8 cellular contexts compared by ENCODE assay signal in genomic region chr20:19784511-19785172, GRCh38. TPM values are rescaled to one million over a fixed set of nuclear protein-coding genes. Genes with fewer than 3 reads are reported as not detected.
DNase-seq lines count a peak whose midpoint lies in the region; ATAC-seq and TF ChIP-seq lines count a peak whose summit lies in the region.

No MANE protein-coding gene starts in this region.

- ATAC-seq in left lobe of liver (peak; percentile 97), GM18861 (IDR thresholded peaks at IDR 0.05; ENCODE audit: unreplicated experiment) (no peak)
- ATAC-seq in stimulated activated memory B cell treated with anti-CD40 and anti-IgM and Interleukin-4, amounts not matched to agents 10 μg/mL and 1 μg/mL and 100 μg/mL, for 72 hours: peak; percentile 72

- H3K27me3 Mint-ChIP-seq in stimulated activated memory B cell treated with anti-CD40 and anti-IgM and Interleukin-4, amounts not matched to agents 10 μg/mL and 1 μg/mL and 100 μg/mL, for 72 hours: no peaks in the 10 kb centered on the region

- peak; percentile 82 for TF ChIP-seq CTCF in choroid plexus epithelial cell (conservative IDR thresholded peaks at IDR 0.05; ENCODE audit: low read depth, low read length)

- H3K4me1 Mint-ChIP-seq in stimulated activated memory B cell treated with anti-CD40 and anti-IgM and Interleukin-4, amounts not matched to agents 10 μg/mL and 1 μg/mL and 100 μg/mL, for 72 hours: peaks cover 28% of the 10 kb centered on the region

- H3K36me3 Mint-ChIP-seq in stimulated activated memory B cell treated with anti-CD40 and anti-IgM and Interleukin-4, amounts not matched to agents 10 μg/mL and 1 μg/mL and 100 μg/mL, for 72 hours: no peaks in the 10 kb centered on the region

- H3K4me3 ChIP-seq in MG63 (no peak overlapping the region), choroid plexus epithelial cell (ENCODE audit: low read depth, low read length) (no peak overlapping the region)

- H3K27me3 ChIP-seq in MG63: no peaks in the 10 kb centered on the region

- peaks cover 17% of the 10 kb centered on the region for H3K9me3 Mint-ChIP-seq in stimulated activated memory B cell treated with anti-CD40 and anti-IgM and Interleukin-4, amounts not matched to agents 10 μg/mL and 1 μg/mL and 100 μg/mL, for 72 hours

- H3K9me3 ChIP-seq in MG63: no peaks in the 10 kb centered on the region

- H3K4me3 Mint-ChIP-seq in stimulated activated memory B cell treated with anti-CD40 and anti-IgM and Interleukin-4, amounts not matched to agents 10 μg/mL and 1 μg/mL and 100 μg/mL, for 72 hours: no peak overlapping the region

- H3K36me3 ChIP-seq in MG63: no peaks in the 10 kb centered on the region

- peak; percentile 41 for DNase-seq in stimulated activated CD4-positive, alpha-beta T cell treated with anti-CD3 and anti-CD28 coated beads, Interleukin-15, amount 100 ng/mL, for 24 hours
- no peak for DNase-seq in stimulated activated CD4-positive, alpha-beta T cell treated with anti-CD3 and anti-CD28 coated beads, Interleukin-4, amount 100 ng/mL, for 1 hour
- DNase-seq in MG63 (peak; percentile 30), RPMI7951 (ENCODE audit: low read depth) (peak; percentile 98), choroid plexus epithelial cell (ENCODE audit: low read depth) (peak; percentile 94), left lobe of liver (ENCODE audit: low spot score) (no peak)

- H3K27ac Mint-ChIP-seq in stimulated activated memory B cell treated with anti-CD40 and anti-IgM and Interleukin-4, amounts not matched to agents 10 μg/mL and 1 μg/mL and 100 μg/mL, for 72 hours: no peak overlapping the region

RNA-seq across cellular contexts. Expression of gene RIN2, which starts 26.6 kb away (rescaled TPM):
- 14.3 and 15.2 TPM in 2 replicates for total RNA-seq in MG63 (2014; rRNA removed; shearing (Covaris generic); ENCODE audit: low replicate concordance)
- total RNA-seq in RPMI7951 (2014; rRNA removed; shearing (Covaris generic)): 61.0 and 62.8 TPM in 2 replicates
- 13.8 TPM for total RNA-seq in left lobe of liver

Comparison
In these comparisons a context has a peak if more than half of its experiments do, and no peak if none do; other contexts are left out.
1. DNase-seq: peak in stimulated activated CD4-positive, alpha-beta T cell treated with anti-CD3 and anti-CD28 coated beads, Interleukin-15, amount 100 ng/mL, for 24 hours (single experiment), MG63 (single experiment), RPMI7951 (single experiment) and choroid plexus epithelial cell (single experiment); none in stimulated activated CD4-positive, alpha-beta T cell treated with anti-CD3 and anti-CD28 coated beads, Interleukin-4, amount 100 ng/mL, for 1 hour (single experiment) and left lobe of liver (single experiment).